10 cellular contexts compared by ENCODE assay signal in the genomic region with DNA sequence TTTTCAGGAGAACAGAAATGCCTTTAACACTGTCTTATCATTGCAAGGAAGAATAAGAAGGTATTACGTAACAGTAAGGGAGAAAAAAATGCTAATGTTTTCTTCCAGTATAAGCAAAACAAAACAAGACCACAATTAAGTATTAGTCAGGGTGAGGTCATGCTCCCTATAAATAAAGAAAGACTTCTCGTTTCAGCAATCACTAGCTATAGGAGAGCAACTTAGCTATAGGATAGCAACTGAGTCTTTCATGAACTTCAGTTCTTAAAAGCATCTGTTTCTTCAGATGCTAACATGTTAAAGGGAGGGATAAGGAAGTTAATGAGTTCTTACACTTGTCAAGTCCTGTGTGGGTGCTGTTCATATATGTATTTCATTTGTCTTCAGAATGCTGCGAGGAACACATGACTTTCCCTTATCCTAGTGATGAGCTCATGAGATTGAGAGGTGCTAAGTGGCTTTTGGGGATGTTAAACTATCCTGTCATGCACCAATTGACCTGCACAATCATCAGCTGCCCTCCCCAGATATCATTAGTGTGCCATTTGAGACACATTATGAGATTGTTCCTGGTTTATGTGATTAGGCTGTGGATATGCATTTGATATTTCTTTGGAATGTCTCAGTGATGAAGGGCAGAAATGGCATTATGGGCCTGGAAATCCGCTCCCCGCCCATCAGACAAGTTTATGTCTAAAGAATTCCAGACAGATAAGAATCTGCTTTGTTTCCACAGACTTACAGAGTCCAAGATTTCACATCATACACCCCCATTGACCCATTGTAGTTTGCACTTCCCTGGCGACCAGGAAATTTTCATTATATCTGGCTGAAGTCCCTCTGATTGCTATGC. TPM values are rescaled to one million over a fixed set of nuclear protein-coding genes. Genes with fewer than 3 reads are reported as not detected.
A peak's percentile ranks its signal among the peaks of the same experiment; 100 is the strongest.
DNase-seq lines count a peak whose midpoint lies in the region; ATAC-seq, FAIRE-seq and TF ChIP-seq lines count a peak whose summit lies in the region.
"Had no signal": no experiment of that assay in that cellular context is flagged by ENCODE, and none has a peak within 500 bp of the region (broad histone marks: within the 10 kb centered on the region; RNA-seq: fewer than 3 reads in every experiment).

No MANE protein-coding gene starts in this region.

- H3K27me3 Mint-ChIP-seq in Calu3 (ENCODE audit: unreplicated experiment) (no peaks in the 10 kb centered on the region), nephron (ENCODE audit: low read depth) (peaks cover 4% of the 10 kb centered on the region), glutamatergic neuron (ENCODE audit: unreplicated experiment) (no peaks in the 10 kb centered on the region)

- no peak overlapping the region for H4K8ac ChIP-seq in H1 (ENCODE audit: extremely low read depth, insufficient read depth, low read length)

- TF ChIP-seq CTCF in Calu3 (IDR thresholded peaks at IDR 0.05; ENCODE audit: unreplicated experiment) (no peak), NB4 (IDR thresholded peaks at IDR 0.05; ENCODE audit: low read depth, low read length) (no peak), H1 (IDR thresholded peaks at IDR 0.05; ENCODE audit: control extremely low read depth in 1 of 3, insufficient read depth in 1 of 3, low read depth in 1 of 3, low read length in 3 of 3) (no peak), nephron (IDR thresholded peaks at IDR 0.05; ENCODE audit: unreplicated experiment in 3 of 3) (no peak), glutamatergic neuron (IDR thresholded peaks at IDR 0.05; ENCODE audit: partially characterized antibody, unreplicated experiment) (no peak)

- H3K9me3 ChIP-seq in H1 (ENCODE audit: insufficient read depth in 2 of 2, low read depth in 1 of 2, low read length in 1 of 2) = no peaks in the 10 kb centered on the region

- no peaks in the 10 kb centered on the region for H3K36me3 ChIP-seq in H1 (ENCODE audit: control insufficient read depth in 2 of 4, insufficient read depth in 4 of 4, low read length in 3 of 4)

- no peak overlapping the region for H3K23ac ChIP-seq in H1 (ENCODE audit: insufficient read length)

- peaks cover 0 to 6% (median 0%) of the 10 kb centered on the region in 4 experiments; a peak in 2 of 7 replicates for H3K4me1 ChIP-seq in H1 (replicated peaks in 1 of 4; ENCODE audit: control insufficient read depth in 3 of 4, insufficient read depth in 4 of 4, low read length in 3 of 4)

- H3K27ac ChIP-seq in H1 (ENCODE audit: low read depth, low read length) = no peak overlapping the region

- H2BK120ac ChIP-seq in H1 (replicated peaks; ENCODE audit: low read depth, low read length) = no peak overlapping the region

- POLR2A ChIA-PET in H1 (lab: Charles Lee; ENCODE audit: partially characterized antibody) = interaction anchor here (1.0 kb wide), 1 partner anchor 11 kb away, joined by 3 read pairs; no protein-coding TSS in a partner anchor

- H3K4me3 Mint-ChIP-seq in Calu3 (ENCODE audit: low read depth, unreplicated experiment) = no peak overlapping the region
- H3K4me3 Mint-ChIP-seq in nephron = no peak overlapping the region
- no peak overlapping the region for H3K4me3 Mint-ChIP-seq in glutamatergic neuron (ENCODE audit: unreplicated experiment)

- no peak overlapping the region for H4K5ac ChIP-seq in H1 (ENCODE audit: insufficient read length, low read depth, low read length)

- H3K36me3 Mint-ChIP-seq in Calu3 (ENCODE audit: insufficient read depth, unreplicated experiment) (peaks cover 13% of the 10 kb centered on the region), nephron (ENCODE audit: low read depth) (peaks cover 20% of the 10 kb centered on the region), glutamatergic neuron (ENCODE audit: unreplicated experiment) (no peaks in the 10 kb centered on the region)

- H3K27me3 ChIP-seq in H1 (replicated peaks in 1 of 4; ENCODE audit: control insufficient read depth in 3 of 4, extremely low read depth in 1 of 4, insufficient read depth in 3 of 4, low read length in 3 of 4) = no peaks in the 10 kb centered on the region

- TF ChIP-seq POLR2A in NB4 (IDR thresholded peaks at IDR 0.05; ENCODE audit: extremely low read depth, insufficient read length) = no peak
- no peak for TF ChIP-seq POLR2A in H1 (IDR thresholded peaks at IDR 0.05; ENCODE audit: control extremely low read depth in 1 of 2, low read depth in 2 of 2, low read length in 2 of 2)

- no peaks in the 10 kb centered on the region for H4K20me1 ChIP-seq in H1 (replicated peaks in 1 of 2; ENCODE audit: control insufficient read depth in 1 of 2, insufficient read depth in 2 of 2, low read length in 2 of 2)

- H3K23me2 ChIP-seq in H1 (ENCODE audit: low read depth, low read length) = no peaks in the 10 kb centered on the region

- no peak overlapping the region for H2BK5ac ChIP-seq in H1 (ENCODE audit: low read depth, low read length)

- no peak overlapping the region for H2AFZ ChIP-seq in H1 (ENCODE audit: low read length)

- no peak overlapping the region for H3K56ac ChIP-seq in H1 (replicated peaks; ENCODE audit: insufficient read length, low read depth, low read length)

- no peak for TF ChIP-seq RAD21 in H1 (IDR thresholded peaks at IDR 0.05 in 1 of 2, conservative IDR thresholded peaks at IDR 0.05 in 1 of 2; ENCODE audit: low read depth in 2 of 2, low read length in 2 of 2)

- H3K18ac ChIP-seq in H1 (ENCODE audit: extremely low read depth, low read length) = no peak overlapping the region

- intact Hi-C loops in Calu3 (cut with micrococcal nuclease; ENCODE audit: unreplicated experiment) = loop anchor here (5.0 kb wide), 1 partner anchor 35 kb away; a partner anchor contains a TSS

- BruUV-seq in Calu3 (replicated peaks; lab: Mats Ljungman, UMichigan) = no TSS peak

- H3K9ac ChIP-seq in H1 (replicated peaks in 1 of 4; ENCODE audit: extremely low read depth in 1 of 4, low read depth in 3 of 4, low read length in 3 of 4) = no peak overlapping the region

- H3K79me1 ChIP-seq in H1 (ENCODE audit: low read depth, low read length) = no peaks in the 10 kb centered on the region

- peak; percentile 48 for FAIRE-seq in H1 (lab: Jason Lieb, UNC)

- H3K9me3 Mint-ChIP-seq in Calu3 (ENCODE audit: low read depth, unreplicated experiment) = no peaks in the 10 kb centered on the region
- H3K9me3 Mint-ChIP-seq in nephron = no peaks in the 10 kb centered on the region
- no peaks in the 10 kb centered on the region for H3K9me3 Mint-ChIP-seq in glutamatergic neuron (ENCODE audit: unreplicated experiment)

- peak overlapping the region; percentile 75 for H3K27ac Mint-ChIP-seq in Calu3 (ENCODE audit: unreplicated experiment)
- peak overlapping the region; percentile 49 to 82 (median 68) for H3K27ac Mint-ChIP-seq in nephron
- no peak overlapping the region for H3K27ac Mint-ChIP-seq in glutamatergic neuron (ENCODE audit: unreplicated experiment)

- H3K4me1 Mint-ChIP-seq in Calu3 (ENCODE audit: low read depth, unreplicated experiment) (peaks cover 49% of the 10 kb centered on the region), nephron (peaks cover 75% of the 10 kb centered on the region), glutamatergic neuron (ENCODE audit: low read depth, unreplicated experiment) (peaks cover 5% of the 10 kb centered on the region)

- H3K4ac ChIP-seq in H1 (replicated peaks; ENCODE audit: insufficient read length, low read depth, low read length) = no peak overlapping the region

- no peak for ATAC-seq in HG03196 (IDR thresholded peaks at IDR 0.05; ENCODE audit: unreplicated experiment)

- no peak for TF ChIP-seq EP300 in H1 (IDR thresholded peaks at IDR 0.05; ENCODE audit: borderline replicate concordance in 1 of 2, low read depth in 2 of 2, low read length in 2 of 2)

- DNase-seq in Calu3 (peak; percentile 10), NB4 (ENCODE audit: low read depth) (peak; percentile 5), H1 (ENCODE audit: low read depth in 1 of 2, low spot score in 2 of 2) (no peak), T-helper 2 cell (no peak), glutamatergic neuron (no peak), NCI-H2196 (lab: John Stamatoyannopoulos, UW; ENCODE audit: unreplicated experiment) (no peak)
- DNase-seq: activated effector memory CD4-positive, alpha-beta T cell treated with anti-CD3 and anti-CD28 coated beads, Interleukin-2, amount 50 U/mL, for 16 hours; stimulated activated naive CD4-positive, alpha-beta T cell treated with Interleukin-2 at 50 U/mL for 16 hours had no signal

- no peak overlapping the region for H2BK12ac ChIP-seq in H1 (ENCODE audit: low read depth, low read length)

- 87% methylated on average over 6 of the region's 6 CpGs; no CpG with 5 or more reads in 1 of the 2 experiments for WGBS in H1 (ENCODE audit: extremely low coverage in 1 of 2, insufficient coverage in 1 of 2, insufficient read length in 1 of 2, insufficient replicate concordance in 2 of 2, low coverage in 1 of 2, low lambda C conversion rate in 2 of 2, missing lambda C conversion rate in 1 of 2), 2 experiments

- no peak overlapping the region for H3K14ac ChIP-seq in H1 (ENCODE audit: insufficient read length)

- no peak overlapping the region for H3K4me3 ChIP-seq in NB4 (ENCODE audit: low read depth, low read length)
- no peak overlapping the region for H3K4me3 ChIP-seq in H1 (ENCODE audit: extremely low read depth in 1 of 4, insufficient read depth in 2 of 4, low read depth in 3 of 4, low read length in 4 of 4)

- H3K4me2 ChIP-seq in H1 (ENCODE audit: insufficient read depth in 1 of 2, low read depth in 2 of 2, low read length in 2 of 2) = no peak overlapping the region

- H2BK15ac ChIP-seq in H1 (ENCODE audit: low read length) = no peak overlapping the region

- no peak overlapping the region for H2AK5ac ChIP-seq in H1 (ENCODE audit: low read depth, low read length)

- H3K79me2 ChIP-seq in H1 (ENCODE audit: control insufficient read depth in 1 of 2, insufficient read depth in 2 of 2, low read length in 2 of 2) = no peaks in the 10 kb centered on the region

- CTCF ChIA-PET in Calu3 (lab: Charles Lee) = interaction anchor here (1.7 kb wide), 1 partner anchor 13 kb away, joined by 4 read pairs; no protein-coding TSS in a partner anchor
- CTCF ChIA-PET in H1 (lab: Charles Lee; ENCODE audit: partially characterized antibody) = interaction anchor here (1.0 to 1.4 kb wide), 3 partner anchors 12 to 79 kb away, joined by 3 to 4 read pairs (median 3); no protein-coding TSS in a partner anchor

- H2BK20ac ChIP-seq in H1 (ENCODE audit: low read length) = no peak overlapping the region

- H4K91ac ChIP-seq in H1 (replicated peaks; ENCODE audit: insufficient read length, low read length) = no peak overlapping the region

RNA-seq across cellular contexts. Expression of a gene that starts 37.4 kb away (rescaled TPM):
- 85.8 and 89.9 TPM in 2 replicates for total RNA-seq in Calu3 (2022)
- 0.92 and 1.5 TPM in 2 replicates for total RNA-seq in H1 (2021; fragmentation: NEBNext Ultra II Directional; extraction: Animal tissue kit (Norgen Biotek cat#: 25700))
- polyA plus RNA-seq in H1 (2011; rRNA removed) = 0.95 and 2.0 TPM in 2 replicates
- 1.1 TPM for polyA plus RNA-seq in H1 (2011; cell fraction: cytosol; rRNA removed)
- 2.0 TPM for polyA plus RNA-seq in H1 (2011; cell fraction: nucleus; rRNA removed)
- polyA plus RNA-seq in H1 (2012, experiment 1 of 2) = 0.87 to 1.4 TPM (median 1.1 TPM) in 4 replicates
- 0.71 TPM for polyA plus RNA-seq in H1 (2012, experiment 2 of 2)
- polyA plus RNA-seq in H1 (2013, experiment 1 of 2) = 4.3 TPM
- 4.4 TPM for polyA plus RNA-seq in H1 (2013, experiment 2 of 2)
- 1.3 and 2.1 TPM in 2 replicates for polyA minus RNA-seq in H1 (2011; rRNA and poly(A)+ RNA removed)
- polyA minus RNA-seq in H1 (2011; cell fraction: cytosol; rRNA and poly(A)+ RNA removed) = 1.5 TPM
- polyA minus RNA-seq in H1 (2011; cell fraction: nucleus; rRNA and poly(A)+ RNA removed) = 2.7 TPM
- total RNA-seq in glutamatergic neuron (ENCODE audit: unreplicated experiment) = 0.22 TPM

Comparison
In these comparisons a context has a peak if more than half of its experiments do, and no peak if none do; other contexts are left out.
1. DNase-seq: peak in Calu3 (single experiment) and NB4 (single experiment); none in H1 (0 of 2), T-helper 2 cell (0 of 5), glutamatergic neuron (single experiment) and NCI-H2196 (single experiment).
2. RNA of a gene that starts 37.4 kb away (total RNA-seq): 85.8 to 89.9 TPM in Calu3; 0.92 to 1.5 TPM in H1 and 0.22 TPM in glutamatergic neuron (single experiment); every median in the first group is over 10 times any median in the second.